8 cellular contexts compared by ENCODE assay signal in the genomic region with DNA sequence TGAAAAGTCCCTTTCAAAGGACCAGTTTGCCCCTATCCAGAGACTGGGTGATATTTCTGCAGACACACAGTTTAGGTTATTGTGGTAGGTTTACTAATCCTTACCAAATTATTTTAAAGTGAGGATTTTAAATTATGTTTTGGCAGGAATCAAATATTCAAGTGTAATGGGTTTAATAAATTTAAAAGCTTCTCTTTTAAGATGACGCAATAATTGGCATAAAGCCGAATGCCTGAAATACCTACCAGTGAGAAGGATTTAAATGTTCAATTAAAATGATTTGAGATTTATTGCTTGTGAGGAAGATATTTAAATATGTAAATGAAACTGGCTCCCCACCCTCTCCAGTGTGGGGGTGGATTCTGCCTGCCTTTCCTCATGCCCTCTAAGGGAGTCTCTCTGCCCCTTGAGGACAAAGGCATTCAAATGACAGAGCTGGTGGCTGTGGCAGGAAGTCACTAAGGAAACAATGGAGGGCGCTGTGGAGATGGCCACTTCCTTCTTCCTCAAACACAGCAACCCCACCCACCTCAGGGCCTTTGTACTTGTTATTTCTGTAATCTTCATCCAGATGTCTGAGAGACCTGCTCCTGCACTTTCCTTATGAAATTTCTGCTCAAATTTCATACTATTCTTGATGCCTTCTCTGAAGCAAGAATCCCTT.
DNase-seq lines count a peak whose midpoint lies in the region; ATAC-seq, FAIRE-seq and TF ChIP-seq lines count a peak whose summit lies in the region.

No MANE protein-coding gene starts in this region.

- H3K4me1 ChIP-seq in K562 (replicated peaks in 1 of 2; ENCODE audit: control insufficient read depth in 2 of 2, insufficient read depth in 2 of 2, low read length in 2 of 2): peaks cover 1 to 4% of the 10 kb centered on the region in 2 experiments; a peak in 3 of 5 replicates
- H3K4me1 ChIP-seq in naive thymus-derived CD4-positive, alpha-beta T cell (ENCODE audit: control insufficient read depth in 2 of 2, insufficient read depth in 2 of 2, low read length in 2 of 2): peaks cover 12 to 17% of the 10 kb centered on the region in 2 donors

- H3K4me1 Mint-ChIP-seq in activated CD8-positive, alpha-beta memory T cell treated with anti-CD3 and anti-CD28 coated beads, Interleukin-2, amount 10 ng/mL, durations not matched to agents 7 days and 5 days: peaks cover 13% of the 10 kb centered on the region
- H3K4me1 Mint-ChIP-seq in naive thymus-derived CD4-positive, alpha-beta T cell: peaks cover 20 to 81% (median 71%) of the 10 kb centered on the region in 7 donors

- no peaks in the 10 kb centered on the region for H3K9me3 ChIP-seq in SK-N-MC (ENCODE audit: low read depth, low read length)
- no peaks in the 10 kb centered on the region for H3K9me3 ChIP-seq in K562 (replicated peaks; ENCODE audit: control insufficient read depth, insufficient read depth, low read depth, low read length)
- no peaks in the 10 kb centered on the region for H3K9me3 ChIP-seq in naive thymus-derived CD4-positive, alpha-beta T cell (ENCODE audit: control insufficient read depth in 2 of 3, low read length in 3 of 3)

- peak overlapping the region; percentile 28 for H3K4me3 ChIP-seq in SK-N-MC
- H3K4me3 ChIP-seq in K562: no peak overlapping the region
- no peak overlapping the region for H3K4me3 ChIP-seq in naive thymus-derived CD4-positive, alpha-beta T cell (ENCODE audit: low read length)

- POLR2A ChIA-PET in K562 (lab: Yijun Ruan, JAX): interaction anchor here (0.6 to 2.0 kb wide), 4 partner anchors 8 to 330 kb away, joined by 3 to 7 read pairs (median 3); no protein-coding TSS in a partner anchor
- POLR2A ChIA-PET in naive thymus-derived CD4-positive, alpha-beta T cell (lab: Charles Lee): interaction anchor here (0.9 to 1.3 kb wide), 3 partner anchors 76 to 132 kb away, joined by 3 to 4 read pairs (median 4); no protein-coding TSS in a partner anchor

- no peaks in the 10 kb centered on the region for H3K9me3 Mint-ChIP-seq in activated CD8-positive, alpha-beta memory T cell treated with anti-CD3 and anti-CD28 coated beads, Interleukin-2, amount 10 ng/mL, durations not matched to agents 7 days and 5 days (ENCODE audit: low read depth)
- peaks cover 0 to 4% (median 0%) of the 10 kb centered on the region in 11 donors for H3K9me3 Mint-ChIP-seq in naive thymus-derived CD4-positive, alpha-beta T cell

- DNase-seq in activated CD8-positive, alpha-beta memory T cell treated with anti-CD3 and anti-CD28 coated beads, Interleukin-2, amount 10 ng/mL, durations not matched to agents 7 days and 5 days: peak; percentile 80
- no peak for DNase-seq in activated CD8-positive, alpha-beta memory T cell treated with anti-CD3 and anti-CD28 coated beads, Interleukin-2, amount 50 U/mL, for 4 hours
- DNase-seq in SK-N-MC (ENCODE audit: low read depth, low spot score) (peak; percentile 69), K562 (ENCODE audit: extremely low read depth in 1 of 4, low spot score in 3 of 4) (peak in 2 of 4 experiments; percentile 35 to 77), DMS79 treated with DMSO at 0.1 percent for 48 hours (lab: John Stamatoyannopoulos, UW) (no peak)
- peak in 8 of 9 donors; percentile 26 to 68 (median 58) for DNase-seq in naive thymus-derived CD4-positive, alpha-beta T cell

- no peak overlapping the region for H3K4me2 ChIP-seq in K562 (ENCODE audit: insufficient read depth, low read length)

- TF ChIP-seq CTCF in K562 (IDR thresholded peaks at IDR 0.05 in 2 of 3, conservative IDR thresholded peaks at IDR 0.05 in 1 of 3; ENCODE audit: insufficient read depth in 2 of 3, low read depth in 1 of 3, low read length in 3 of 3): peak; percentile 72 to 90 (median 78)

- peak; percentile 78 for FAIRE-seq in K562 (lab: Jason Lieb, UNC)

- H3K36me3 Mint-ChIP-seq in activated CD8-positive, alpha-beta memory T cell treated with anti-CD3 and anti-CD28 coated beads, Interleukin-2, amount 10 ng/mL, durations not matched to agents 7 days and 5 days: peaks cover 9% of the 10 kb centered on the region
- H3K36me3 Mint-ChIP-seq in naive thymus-derived CD4-positive, alpha-beta T cell: peaks cover 0 to 9% (median 5%) of the 10 kb centered on the region in 5 donors

- intact Hi-C loops in K562 (cut with micrococcal nuclease): loop anchor here (2.0 to 5.0 kb wide), 2 partner anchors 124 to 136 kb away; no protein-coding TSS in a partner anchor
- intact Hi-C loops in naive thymus-derived CD4-positive, alpha-beta T cell (cut with micrococcal nuclease): loop anchor here (1.0 to 10.0 kb wide), 7 partner anchors 18 to 239 kb away; partner anchors contain the start of gene TNIK (in 1 of the 2)

- peak; percentile 76 for ATAC-seq in activated CD8-positive, alpha-beta memory T cell treated with anti-CD3 and anti-CD28 coated beads, Interleukin-2, amount 10 ng/mL, durations not matched to agents 7 days and 5 days
- ATAC-seq in K562 (peak; percentile 96), HG03095 (IDR thresholded peaks at IDR 0.05; ENCODE audit: unreplicated experiment) (no peak), GM21360 (IDR thresholded peaks at IDR 0.05; ENCODE audit: unreplicated experiment) (no peak)
- ATAC-seq in naive thymus-derived CD4-positive, alpha-beta T cell: peak; percentile 93

- no peak for TF ChIP-seq POLR2A in K562 (conservative IDR thresholded peaks at IDR 0.05)

- peak overlapping the region; percentile 59 for H3K27ac Mint-ChIP-seq in activated CD8-positive, alpha-beta memory T cell treated with anti-CD3 and anti-CD28 coated beads, Interleukin-2, amount 10 ng/mL, durations not matched to agents 7 days and 5 days
- peak overlapping the region in 6 of 9 donors; percentile 48 to 83 (median 62) for H3K27ac Mint-ChIP-seq in naive thymus-derived CD4-positive, alpha-beta T cell

- H3K9ac ChIP-seq in SK-N-MC (ENCODE audit: insufficient read length): peak overlapping the region; percentile 13
- no peak overlapping the region for H3K9ac ChIP-seq in K562 (ENCODE audit: insufficient read depth in 1 of 2, low read depth in 2 of 2, low read length in 2 of 2)

- H3K27me3 ChIP-seq in K562 (ENCODE audit: control insufficient read depth in 2 of 2, insufficient read depth in 2 of 2, low read length in 2 of 2): no peaks in the 10 kb centered on the region
- H3K27me3 ChIP-seq in naive thymus-derived CD4-positive, alpha-beta T cell (ENCODE audit: control insufficient read depth in 2 of 2, insufficient read depth in 2 of 2, low read length in 2 of 2): no peaks in the 10 kb centered on the region

- in situ Hi-C loops in K562 (cut with MboI): no loop called here

- BruUV-seq in K562 (replicated peaks; lab: Mats Ljungman, UMichigan): no TSS peak

- no peaks in the 10 kb centered on the region for H3K9me1 ChIP-seq in K562 (ENCODE audit: control insufficient read depth, insufficient read depth, low read length)

- H3K4me3 Mint-ChIP-seq in activated CD8-positive, alpha-beta memory T cell treated with anti-CD3 and anti-CD28 coated beads, Interleukin-2, amount 10 ng/mL, durations not matched to agents 7 days and 5 days: no peak overlapping the region
- peak overlapping the region in 9 of 10 donors; percentile 13 to 71 (median 46) for H3K4me3 Mint-ChIP-seq in naive thymus-derived CD4-positive, alpha-beta T cell

- H3K27ac ChIP-seq in SK-N-MC (peak overlapping the region; percentile 57; the same call in 1 of the 2 replicates), K562 (ENCODE audit: extremely low read depth, low read depth, low read length) (no peak overlapping the region)
- H3K27ac ChIP-seq in naive thymus-derived CD4-positive, alpha-beta T cell (ENCODE audit: low read depth, low read length): no peak overlapping the region

- peak; percentile 45 to 77; a peak in 3 of 4 replicates for TF ChIP-seq RAD21 in K562 (CRISPR knock-in tag; conservative IDR thresholded peaks at IDR 0.05 in 1 of 2, IDR thresholded peaks at IDR 0.05 in 1 of 2)

- H2AFZ ChIP-seq in K562 (ENCODE audit: low read depth, low read length): peak overlapping the region; percentile 14; the same call in 1 of the 2 replicates

- no peak for TF ChIP-seq EP300 in K562 (IDR thresholded peaks at IDR 0.05; ENCODE audit: low read length)

- H3K79me2 ChIP-seq in K562 (ENCODE audit: control insufficient read depth, insufficient read depth, low read length): no peaks in the 10 kb centered on the region; the same call in 1 of the 3 replicates

- H3K27me3 Mint-ChIP-seq in activated CD8-positive, alpha-beta memory T cell treated with anti-CD3 and anti-CD28 coated beads, Interleukin-2, amount 10 ng/mL, durations not matched to agents 7 days and 5 days: no peaks in the 10 kb centered on the region
- no peaks in the 10 kb centered on the region for H3K27me3 Mint-ChIP-seq in naive thymus-derived CD4-positive, alpha-beta T cell

- H3K36me3 ChIP-seq in SK-N-MC (ENCODE audit: insufficient read depth, low read length) (no peaks in the 10 kb centered on the region), K562 (ENCODE audit: control insufficient read depth, insufficient read depth, low read length) (no peaks in the 10 kb centered on the region)
- H3K36me3 ChIP-seq in naive thymus-derived CD4-positive, alpha-beta T cell (ENCODE audit: control insufficient read depth in 2 of 3, insufficient read depth in 3 of 3, low read length in 3 of 3): no peaks in the 10 kb centered on the region

- 67% methylated on average over 3 of the region's 3 CpGs for WGBS in K562 (ENCODE audit: insufficient coverage, low coverage, missing lambda C conversion rate)

- CTCF ChIA-PET in activated CD8-positive, alpha-beta memory T cell treated with anti-CD3 and anti-CD28 coated beads, Interleukin-2, amount 10 ng/mL, durations not matched to agents 7 days and 5 days (lab: Charles Lee): interaction anchor here (0.6 to 1.6 kb wide), 9 partner anchors 8 to 187 kb away, joined by 3 to 5 read pairs (median 3); no protein-coding TSS in a partner anchor
- CTCF ChIA-PET in K562 (lab: Yijun Ruan, JAX; ENCODE audit: low intra/inter-chr PET ratio): no interaction called here
- CTCF ChIA-PET in naive thymus-derived CD4-positive, alpha-beta T cell (lab: Charles Lee): interaction anchor here (0.7 to 2.4 kb wide), 8 partner anchors 13 to 239 kb away, joined by 3 to 10 read pairs (median 4); no protein-coding TSS in a partner anchor

- H4K20me1 ChIP-seq in K562 (replicated peaks; ENCODE audit: control insufficient read depth, insufficient read depth, low read length): no peaks in the 10 kb centered on the region

TF ChIP-seq in K562, 482 proteins besides CTCF, POLR2A, EP300 and RAD21 (continues in another document):
- TF ChIP-seq EGR1 (conservative IDR thresholded peaks at IDR 0.05) (peak; percentile 50; the same call in 1 of the 2 replicates), BCOR (IDR thresholded peaks at IDR 0.05) (peak; percentile 65; the same call in 1 of the 2 replicates)
- TF ChIP-seq, protein P1, sequence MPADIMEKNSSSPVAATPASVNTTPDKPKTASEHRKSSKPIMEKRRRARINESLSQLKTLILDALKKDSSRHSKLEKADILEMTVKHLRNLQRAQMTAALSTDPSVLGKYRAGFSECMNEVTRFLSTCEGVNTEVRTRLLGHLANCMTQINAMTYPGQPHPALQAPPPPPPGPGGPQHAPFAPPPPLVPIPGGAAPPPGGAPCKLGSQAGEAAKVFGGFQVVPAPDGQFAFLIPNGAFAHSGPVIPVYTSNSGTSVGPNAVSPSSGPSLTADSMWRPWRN (IDR thresholded peaks at IDR 0.05; ENCODE audit: low read depth): no peak

Comparison
In these comparisons a context has a peak if more than half of its experiments do, and no peak if none do; other contexts are left out.
1. DNase-seq: peak in activated CD8-positive, alpha-beta memory T cell treated with anti-CD3 and anti-CD28 coated beads, Interleukin-2, amount 10 ng/mL, durations not matched to agents 7 days and 5 days (single experiment), SK-N-MC (single experiment) and naive thymus-derived CD4-positive, alpha-beta T cell (8 of 9); none in activated CD8-positive, alpha-beta memory T cell treated with anti-CD3 and anti-CD28 coated beads, Interleukin-2, amount 50 U/mL, for 4 hours (single experiment) and DMS79 treated with DMSO at 0.1 percent for 48 hours (single experiment).
2. ATAC-seq: peak in activated CD8-positive, alpha-beta memory T cell treated with anti-CD3 and anti-CD28 coated beads, Interleukin-2, amount 10 ng/mL, durations not matched to agents 7 days and 5 days (single experiment), K562 (single experiment) and naive thymus-derived CD4-positive, alpha-beta T cell (single experiment); none in HG03095 (single experiment) and GM21360 (single experiment).